In the genomic region with DNA sequence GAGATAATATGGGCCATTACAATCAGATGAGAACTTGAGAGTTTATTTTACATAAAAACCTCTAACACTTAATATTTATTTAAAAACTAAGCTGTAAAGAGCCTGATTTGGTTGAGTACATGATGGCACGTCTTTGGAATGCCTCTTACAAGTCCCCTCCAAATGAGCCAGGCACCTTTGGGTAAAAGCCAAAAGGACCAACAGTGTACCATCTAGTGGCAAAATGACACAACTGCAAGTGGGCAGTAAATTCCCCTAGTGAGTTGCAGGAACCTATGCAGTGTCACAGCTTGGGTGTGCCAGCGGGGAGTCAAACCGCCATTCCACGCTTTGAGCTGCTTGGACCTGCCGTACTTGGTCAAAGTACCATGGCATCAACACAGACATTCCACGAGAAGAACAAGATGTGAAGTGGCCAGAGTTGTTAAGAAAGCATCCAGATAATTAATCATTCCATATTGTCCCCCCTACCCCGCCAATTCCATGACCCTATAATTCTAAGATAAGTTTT, we compare ENCODE assay signal across 8 cellular contexts.
DNase-seq lines count a peak whose midpoint lies in the region; ATAC-seq and TF ChIP-seq lines count a peak whose summit lies in the region.

No MANE protein-coding gene starts in this region.

- H3K4me3 ChIP-seq in mesenchymal stem cell (ENCODE audit: insufficient read depth in 1 of 2, low read depth in 1 of 2, low read length in 2 of 2) (peak overlapping the region in 1 of 2 experiments; percentile 8), thoracic aorta (peak overlapping the region; percentile 30)

- H3K9me3 Mint-ChIP-seq in endothelial cell (ENCODE audit: unreplicated experiment): no peaks in the 10 kb centered on the region

- no peaks in the 10 kb centered on the region for H3K36me3 Mint-ChIP-seq in T-helper 17 cell (ENCODE audit: low read depth)
- no peaks in the 10 kb centered on the region for H3K36me3 Mint-ChIP-seq in endothelial cell (ENCODE audit: low read depth, unreplicated experiment)

- no peaks in the 10 kb centered on the region for H3K36me3 ChIP-seq in mesenchymal stem cell (ENCODE audit: control insufficient read depth in 1 of 2, insufficient read depth in 2 of 2, low read depth in 1 of 2, low read length in 2 of 2)
- H3K36me3 ChIP-seq in thoracic aorta: peaks cover 4% of the 10 kb centered on the region

- ATAC-seq in GM21737 (IDR thresholded peaks at IDR 0.05; ENCODE audit: unreplicated experiment) (peak; percentile 68), T-helper 17 cell (peak; percentile 76), thoracic aorta (ENCODE audit: insufficient number of reproducible peaks, low FRiP score, low read depth) (peak; percentile 84)

- H3K79me1 ChIP-seq in mesenchymal stem cell (replicated peaks; ENCODE audit: low read length, poor library complexity, severe bottlenecking): no peaks in the 10 kb centered on the region

- peaks cover 2% of the 10 kb centered on the region for H3K4me1 Mint-ChIP-seq in T-helper 17 cell
- H3K4me1 Mint-ChIP-seq in endothelial cell (ENCODE audit: unreplicated experiment): peaks cover 27% of the 10 kb centered on the region

- H3K14ac ChIP-seq in mesenchymal stem cell (ENCODE audit: low read length in 2 of 2): no peak overlapping the region

- H2BK5ac ChIP-seq in mesenchymal stem cell (ENCODE audit: low read depth, low read length, poor library complexity, severe bottlenecking): no peak overlapping the region

- DNase-seq in NCI-H748 (lab: John Stamatoyannopoulos, UW; ENCODE audit: unreplicated experiment): peak; percentile 41
- DNase-seq in NCI-H748 treated with DMSO at 0.1 percent for 48 hours (lab: John Stamatoyannopoulos, UW): no peak
- peak; percentile 85 for DNase-seq in M059J (ENCODE audit: low read depth)
- peak in 1 of 3 donors; percentile 8 for DNase-seq in T-helper 17 cell
- peak; percentile 53 for DNase-seq in endothelial cell (ENCODE audit: low spot score)
- peak; percentile 75 for DNase-seq in mesenchymal stem cell
- DNase-seq in thoracic aorta (ENCODE audit: low spot score): peak; percentile 70

- no peaks in the 10 kb centered on the region for H3K27me3 ChIP-seq in mesenchymal stem cell (ENCODE audit: control insufficient read depth in 1 of 2, insufficient read depth in 1 of 2, low read length in 2 of 2)
- no peaks in the 10 kb centered on the region for H3K27me3 ChIP-seq in thoracic aorta (replicated peaks; ENCODE audit: insufficient read depth)

- H3K27ac Mint-ChIP-seq in T-helper 17 cell: no peak overlapping the region
- H3K27ac Mint-ChIP-seq in endothelial cell (ENCODE audit: unreplicated experiment): no peak overlapping the region

- TF ChIP-seq CTCF in endothelial cell (IDR thresholded peaks at IDR 0.05; ENCODE audit: unreplicated experiment): peak; percentile 74
- peak; percentile 79 for TF ChIP-seq CTCF in thoracic aorta (IDR thresholded peaks at IDR 0.05)

- no peak overlapping the region for H3K23ac ChIP-seq in mesenchymal stem cell (ENCODE audit: low read length in 2 of 2)

- H3K9ac ChIP-seq in mesenchymal stem cell (ENCODE audit: low read length): peak overlapping the region; percentile 38

- H3K27me3 Mint-ChIP-seq in T-helper 17 cell (peaks cover 10% of the 10 kb centered on the region), endothelial cell (ENCODE audit: unreplicated experiment) (peaks cover 4% of the 10 kb centered on the region)

- H2BK12ac ChIP-seq in mesenchymal stem cell (ENCODE audit: low read length in 2 of 2): no peak overlapping the region

- no peak overlapping the region for H4K8ac ChIP-seq in mesenchymal stem cell (ENCODE audit: low read length)

- no peak overlapping the region for H4K91ac ChIP-seq in mesenchymal stem cell (ENCODE audit: low read length)

- H3K4me1 ChIP-seq in mesenchymal stem cell (ENCODE audit: control insufficient read depth, insufficient read depth, low read depth, low read length): peaks cover 5% of the 10 kb centered on the region
- peaks cover 77 to 92% of the 10 kb centered on the region in 2 donors for H3K4me1 ChIP-seq in thoracic aorta (ENCODE audit: control insufficient read depth in 1 of 2, low read depth in 2 of 2)

- no peak overlapping the region for H2AK5ac ChIP-seq in mesenchymal stem cell (ENCODE audit: low read length, severe bottlenecking)

- H2AFZ ChIP-seq in mesenchymal stem cell (ENCODE audit: low read depth, low read length): no peak overlapping the region

- no peaks in the 10 kb centered on the region for H3K9me3 ChIP-seq in T-helper 17 cell (ENCODE audit: control insufficient read depth, low read length, poor library complexity, severe bottlenecking)
- H3K9me3 ChIP-seq in mesenchymal stem cell (ENCODE audit: control insufficient read depth, low read length): no peaks in the 10 kb centered on the region
- H3K9me3 ChIP-seq in thoracic aorta: no peaks in the 10 kb centered on the region

- no peak overlapping the region for H2BK120ac ChIP-seq in mesenchymal stem cell (ENCODE audit: low read depth, low read length)

- H3K4me2 ChIP-seq in mesenchymal stem cell (ENCODE audit: low read length, poor library complexity, severe bottlenecking): no peak overlapping the region

- no peak overlapping the region for H3K4ac ChIP-seq in mesenchymal stem cell (ENCODE audit: low read depth in 1 of 2, low read length in 2 of 2)

- WGBS in mesenchymal stem cell: 40% methylated on average over 5 of the region's 7 CpGs

- H3K4me3 Mint-ChIP-seq in T-helper 17 cell (no peak overlapping the region), endothelial cell (ENCODE audit: unreplicated experiment) (no peak overlapping the region)

- no peak overlapping the region for H3K18ac ChIP-seq in mesenchymal stem cell (ENCODE audit: low read depth in 1 of 2, low read length in 2 of 2)

- H3K27ac ChIP-seq in mesenchymal stem cell (ENCODE audit: low read length, poor library complexity, severe bottlenecking) (no peak overlapping the region), thoracic aorta (peak overlapping the region; percentile 89 to 98)

- H2BK15ac ChIP-seq in mesenchymal stem cell (ENCODE audit: low read depth, poor library complexity, severe bottlenecking): no peak overlapping the region
